Comparison of ENCODE assay signal across 8 cellular contexts in genomic region chr10:80599424-80599847, GRCh38.
DNase-seq lines count a peak whose midpoint lies in the region; ATAC-seq and TF ChIP-seq lines count a peak whose summit lies in the region.

No MANE protein-coding gene starts in this region.

- H3K4me2 ChIP-seq in PC-9: no peak overlapping the region

- H2AFZ ChIP-seq in PC-9: no peak overlapping the region

- peak; percentile 70 for ATAC-seq in GM19438 (IDR thresholded peaks at IDR 0.05; ENCODE audit: low read depth, unreplicated experiment)
- peak; percentile 80 for ATAC-seq in HG03280 (IDR thresholded peaks at IDR 0.05; ENCODE audit: unreplicated experiment)
- ATAC-seq in stimulated activated effector memory CD8-positive, alpha-beta T cell treated with anti-CD3 and anti-CD28 coated beads, Interleukin-12 subunit alpha, Interleukin-12 subunit beta, amount 100 ng/mL, for 72 hours: peak; percentile 65

- no peak overlapping the region for H3K4me3 ChIP-seq in PC-9

- no TSS peak for BruUV-seq in PC-9 (replicated peaks; lab: Mats Ljungman, UMichigan)

- CTCF ChIA-PET in PC-9 (lab: Charles Lee): no interaction called here

- intact Hi-C loops in PC-9 (cut with micrococcal nuclease; ENCODE audit: unreplicated experiment): loop anchor here (5.0 kb wide), 2 partner anchors 157 to 217 kb away; no protein-coding TSS in a partner anchor

- no peaks in the 10 kb centered on the region for H3K9me3 Mint-ChIP-seq in brain
- no peaks in the 10 kb centered on the region for H3K9me3 Mint-ChIP-seq in stimulated activated effector memory CD8-positive, alpha-beta T cell treated with anti-CD3 and anti-CD28 coated beads, Interleukin-12 subunit alpha, Interleukin-12 subunit beta, amount 100 ng/mL, for 72 hours

- no peaks in the 10 kb centered on the region for H3F3A ChIP-seq in PC-9 (ENCODE audit: insufficient read depth, low read depth)

- H4K20me1 ChIP-seq in PC-9 (ENCODE audit: insufficient read depth): no peaks in the 10 kb centered on the region

- no peaks in the 10 kb centered on the region for H3K9me2 ChIP-seq in PC-9 (ENCODE audit: insufficient read depth)

- no peaks in the 10 kb centered on the region for H3K9me3 ChIP-seq in PC-9 (ENCODE audit: insufficient read depth, low read depth)

- H3K27ac Mint-ChIP-seq in brain: peak overlapping the region in 1 of 5 experiments; percentile 67
- H3K27ac Mint-ChIP-seq in stimulated activated effector memory CD8-positive, alpha-beta T cell treated with anti-CD3 and anti-CD28 coated beads, Interleukin-12 subunit alpha, Interleukin-12 subunit beta, amount 100 ng/mL, for 72 hours: peak overlapping the region; percentile 32

- DNase-seq in ELR (ENCODE audit: low read depth) (peak; percentile 72), PC-9 (peak in 1 of 2 experiments; percentile 5), kidney tubule cell (ENCODE audit: low spot score) (peak; percentile 50), SHP77 treated with DMSO at 0.1 percent for 48 hours (lab: John Stamatoyannopoulos, UW) (no peak)
- peak; percentile 10 to 63 for DNase-seq in stimulated activated effector memory CD8-positive, alpha-beta T cell treated with anti-CD3 and anti-CD28 coated beads, Interleukin-12 subunit alpha, Interleukin-12 subunit beta, amount 100 ng/mL, for 72 hours (ENCODE audit: low spot score in 2 of 2)

- H3K4me1 ChIP-seq in PC-9 (replicated peaks; ENCODE audit: insufficient read depth): no peaks in the 10 kb centered on the region

- no peaks in the 10 kb centered on the region for H3K27me3 Mint-ChIP-seq in brain

- TF ChIP-seq CTCF in PC-9 (conservative IDR thresholded peaks at IDR 0.05): peak; percentile 77
- peak; percentile 35 to 75 for TF ChIP-seq CTCF in brain (conservative IDR thresholded peaks at IDR 0.05)

- no peak overlapping the region for H3K27ac ChIP-seq in PC-9

- H3K36me3 ChIP-seq in PC-9 (ENCODE audit: low read depth): no peaks in the 10 kb centered on the region

- no peak overlapping the region for H3K4me3 Mint-ChIP-seq in brain
- H3K4me3 Mint-ChIP-seq in stimulated activated effector memory CD8-positive, alpha-beta T cell treated with anti-CD3 and anti-CD28 coated beads, Interleukin-12 subunit alpha, Interleukin-12 subunit beta, amount 100 ng/mL, for 72 hours: no peak overlapping the region

- H3K79me2 ChIP-seq in PC-9 (ENCODE audit: low read depth): no peaks in the 10 kb centered on the region

- no peaks in the 10 kb centered on the region for H3K36me3 Mint-ChIP-seq in brain
- no peaks in the 10 kb centered on the region for H3K36me3 Mint-ChIP-seq in stimulated activated effector memory CD8-positive, alpha-beta T cell treated with anti-CD3 and anti-CD28 coated beads, Interleukin-12 subunit alpha, Interleukin-12 subunit beta, amount 100 ng/mL, for 72 hours

- 0 out of 2 replicates have a peak, but pooled peaks cover 4% of the 10 kb centered on the region for H3K27me3 ChIP-seq in PC-9 (ENCODE audit: insufficient read depth, low read depth)

- POLR2A ChIA-PET in PC-9 (lab: Charles Lee; ENCODE audit: unreplicated experiment): no interaction called here

- H3K4me1 Mint-ChIP-seq in brain: peaks cover 8% of the 10 kb centered on the region
- no peaks in the 10 kb centered on the region for H3K4me1 Mint-ChIP-seq in stimulated activated effector memory CD8-positive, alpha-beta T cell treated with anti-CD3 and anti-CD28 coated beads, Interleukin-12 subunit alpha, Interleukin-12 subunit beta, amount 100 ng/mL, for 72 hours
